Comparison of ENCODE assay signal across 9 cellular contexts in genomic region chr12:107404981-107405380, GRCh38.
A peak's percentile ranks its signal among the peaks of the same experiment; 100 is the strongest.
DNase-seq lines count a peak whose midpoint lies in the region; ATAC-seq and TF ChIP-seq lines count a peak whose summit lies in the region.
"Had no signal": no experiment of that assay in that cellular context is flagged by ENCODE, and none has a peak within 500 bp of the region (broad histone marks: within the 10 kb centered on the region; RNA-seq: fewer than 3 reads in every experiment).

No MANE protein-coding gene starts in this region.

- CTCF ChIA-PET in AG04450 (lab: Charles Lee) = interaction anchor here (0.6 to 7.4 kb wide), 5 partner anchors 9 to 279 kb away, joined by 4 to 149 read pairs (median 5); no protein-coding TSS in a partner anchor
- CTCF ChIA-PET in GM10248 (lab: Yijun Ruan, JAX) = interaction anchor here (0.8 to 9.9 kb wide), 6 partner anchors 12 to 274 kb away, joined by 3 to 65 read pairs (median 4); no protein-coding TSS in a partner anchor

- intact Hi-C loops in right lobe of liver (cut with DNase I) = loop anchor here (5.0 to 10.0 kb wide), 2 partner anchors 200 to 273 kb away; no protein-coding TSS in a partner anchor

- no peaks in the 10 kb centered on the region for H3K36me3 Mint-ChIP-seq in activated naive CD8-positive, alpha-beta T cell treated with anti-CD3 and anti-CD28 coated beads for 36 hours

- WGBS in right lobe of liver (ENCODE audit: insufficient coverage, low coverage, low lambda C conversion rate, missing lambda C conversion rate) = no CpG with 5 or more reads among the region's 4 CpGs

- TF ChIP-seq POLR2A in right lobe of liver (IDR thresholded peaks at IDR 0.05) = no peak

- no peaks in the 10 kb centered on the region for H3K9me3 Mint-ChIP-seq in activated naive CD8-positive, alpha-beta T cell treated with anti-CD3 and anti-CD28 coated beads for 36 hours
- H3K9me3 Mint-ChIP-seq: dendritic cell treated with granulocyte-macrophage colony-stimulating factor and Interleukin-4, amounts not matched to agents 40 ng/mL and 50 ng/mL, for 4 days had no signal

- H3K27me3 Mint-ChIP-seq in activated naive CD8-positive, alpha-beta T cell treated with anti-CD3 and anti-CD28 coated beads for 36 hours = no peaks in the 10 kb centered on the region
- H3K27me3 Mint-ChIP-seq: dendritic cell treated with granulocyte-macrophage colony-stimulating factor and Interleukin-4, amounts not matched to agents 40 ng/mL and 50 ng/mL, for 4 days had no signal

- H3K9me3 ChIP-seq in AG04450 (ENCODE audit: control insufficient read depth, insufficient read depth, low read length) (no peaks in the 10 kb centered on the region), right lobe of liver (no peaks in the 10 kb centered on the region)

- no peak overlapping the region for H3K4me3 Mint-ChIP-seq in activated naive CD8-positive, alpha-beta T cell treated with anti-CD3 and anti-CD28 coated beads for 36 hours
- H3K4me3 Mint-ChIP-seq: dendritic cell treated with granulocyte-macrophage colony-stimulating factor and Interleukin-4, amounts not matched to agents 40 ng/mL and 50 ng/mL, for 4 days had no signal

- H3K27me3 ChIP-seq in AG04450 (ENCODE audit: control insufficient read depth, insufficient read depth, low read length) = no peaks in the 10 kb centered on the region
- no peaks in the 10 kb centered on the region for H3K27me3 ChIP-seq in right lobe of liver

- TF ChIP-seq CTCF in AG04450 (IDR thresholded peaks at IDR 0.05; ENCODE audit: low read depth, low read length) (peak; percentile 56), GM10248 (IDR thresholded peaks at IDR 0.05; ENCODE audit: control extremely low read depth, extremely low read depth, low read depth, missing control alignments) (peak; percentile 56), right lobe of liver (IDR thresholded peaks at IDR 0.05) (peak; percentile 58 to 74 (median 60))

- POLR2A ChIA-PET in AG04450 (lab: Yijun Ruan, JAX) (no interaction called here), GM10248 (lab: Yijun Ruan, JAX) (no interaction called here)

- H3K4me3 ChIP-seq in AG04450 (ENCODE audit: low read depth, low read length) = no peak overlapping the region
- no peak overlapping the region for H3K4me3 ChIP-seq in right lobe of liver

- no peaks in the 10 kb centered on the region for H3K36me3 ChIP-seq in right lobe of liver

- DNase-seq in AG04450 (ENCODE audit: low read depth, low spot score) (no peak), GM10248 (ENCODE audit: extremely low spot score) (peak; percentile 25), NCI-H2081 (lab: John Stamatoyannopoulos, UW) (peak; percentile 9 to 56), right lobe of liver (peak in 1 of 3 donors; percentile 24), GM19240 (ENCODE audit: insufficient read length, low spot score) (no peak)
- peak; percentile 17 for DNase-seq in activated naive CD8-positive, alpha-beta T cell treated with anti-CD3 and anti-CD28 coated beads for 36 hours

- H3K4me1 Mint-ChIP-seq in activated naive CD8-positive, alpha-beta T cell treated with anti-CD3 and anti-CD28 coated beads for 36 hours = peaks cover 30% of the 10 kb centered on the region

- ATAC-seq in right lobe of liver (peak; percentile 80 to 90 (median 88)), HG02642 (IDR thresholded peaks at IDR 0.05; ENCODE audit: poor library complexity, unreplicated experiment) (no peak), HG03025 (IDR thresholded peaks at IDR 0.05; ENCODE audit: low FRiP score, unreplicated experiment) (no peak)

- H3K27ac ChIP-seq in AG04450 (ENCODE audit: low read depth, low read length) (no peak overlapping the region), right lobe of liver (no peak overlapping the region)

- no peaks in the 10 kb centered on the region for H3K4me1 ChIP-seq in right lobe of liver

- no peak overlapping the region for H3K27ac Mint-ChIP-seq in activated naive CD8-positive, alpha-beta T cell treated with anti-CD3 and anti-CD28 coated beads for 36 hours
- H3K27ac Mint-ChIP-seq: dendritic cell treated with granulocyte-macrophage colony-stimulating factor and Interleukin-4, amounts not matched to agents 40 ng/mL and 50 ng/mL, for 4 days had no signal

Comparison
In these comparisons a context has a peak if more than half of its experiments do, and no peak if none do; other contexts are left out.
1. DNase-seq: peak in GM10248 (single experiment), NCI-H2081 (2 of 2) and activated naive CD8-positive, alpha-beta T cell treated with anti-CD3 and anti-CD28 coated beads for 36 hours (single experiment); none in AG04450 (single experiment) and GM19240 (single experiment).
2. ATAC-seq: peak in right lobe of liver (4 of 4); none in HG02642 (single experiment) and HG03025 (single experiment).
3. Peak in every context shown above with its lines, with median percentiles within 50 percentile points of each other: CTCF ChIP-seq.